In genomic region chr13:110902370-110902769, GRCh38 we compare ENCODE assay signal across 25 cellular contexts.
"Had no signal": no experiment of that assay in that cellular context is flagged by ENCODE, and none has a peak within 500 bp of the region (broad histone marks: within the 10 kb centered on the region; RNA-seq: fewer than 3 reads in every experiment).

No MANE protein-coding gene starts in this region.

- H3K4me3 ChIP-seq: body of pancreas, MG63, SK-N-MC had no signal

- FAIRE-seq: bronchial epithelial cell had no signal

- ATAC-seq: activated CD4-positive, CD25-positive, alpha-beta regulatory T cell treated with anti-CD3 and anti-CD28 coated beads, Interleukin-2, amount 50 U/mL, for 24 hours; activated CD8-positive, alpha-beta memory T cell treated with anti-CD3 and anti-CD28 coated beads, Interleukin-2, amount 10 ng/mL, durations not matched to agents 7 days and 5 days; body of pancreas; Panc1; Right ventricle myocardium inferior had no signal

- H3K9me3 ChIP-seq: body of pancreas, MG63 had no signal

- H3K27me3 ChIP-seq: body of pancreas, MG63 had no signal

- H3K27ac Mint-ChIP-seq: activated CD8-positive, alpha-beta memory T cell treated with anti-CD3 and anti-CD28 coated beads, Interleukin-2, amount 10 ng/mL, durations not matched to agents 7 days and 5 days; activated naive CD4-positive, alpha-beta T cell treated with anti-CD3 and anti-CD28 coated beads, Interleukin-2, amount 50 U/mL, for 24 hours; activated T-helper 1 cell treated with anti-CD3 and anti-CD28 coated beads, Interleukin-12 subunit alpha, Interleukin-12 subunit beta, Interleukin-2, Interleukin-4 antibody, amounts not matched to agents 30 ng/mL and 10 ng/mL and 1 ng/mL, durations not matched to agents 14 hours and 24 hours and 36 hours had no signal

- H3K27me3 Mint-ChIP-seq: activated CD8-positive, alpha-beta memory T cell treated with anti-CD3 and anti-CD28 coated beads, Interleukin-2, amount 10 ng/mL, durations not matched to agents 7 days and 5 days; activated naive CD4-positive, alpha-beta T cell treated with anti-CD3 and anti-CD28 coated beads, Interleukin-2, amount 50 U/mL, for 24 hours; activated T-cell treated with anti-CD3 and anti-CD28 coated beads, Interleukin-2, amount 50 U/mL, for 24 hours had no signal

- H3K27ac ChIP-seq: body of pancreas, SK-N-MC had no signal

- H3K9me3 Mint-ChIP-seq: activated naive CD4-positive, alpha-beta T cell treated with anti-CD3 and anti-CD28 coated beads, Interleukin-2, amount 50 U/mL, for 24 hours; activated T-cell treated with anti-CD3 and anti-CD28 coated beads, Interleukin-2, amount 50 U/mL, for 24 hours; activated T-helper 1 cell treated with anti-CD3 and anti-CD28 coated beads, Interleukin-12 subunit alpha, Interleukin-12 subunit beta, Interleukin-2, Interleukin-4 antibody, amounts not matched to agents 30 ng/mL and 10 ng/mL and 1 ng/mL, durations not matched to agents 14 hours and 24 hours and 36 hours had no signal

- DNase-seq: activated CD4-positive, alpha-beta T cell treated with anti-CD3 and anti-CD28 coated beads for 4 hours; activated CD8-positive, alpha-beta memory T cell treated with anti-CD3 and anti-CD28 coated beads, Interleukin-2, amount 10 ng/mL, durations not matched to agents 7 days and 5 days; activated effector memory CD4-positive, alpha-beta T cell treated with Interleukin-2 at 50 U/mL for 16 hours; activated naive CD4-positive, alpha-beta T cell; activated T-cell treated with anti-CD3 and anti-CD28 coated beads, Interleukin-2, amount 50 U/mL, for 24 hours; aorta; body of pancreas; central memory CD4-positive, alpha-beta T cell; MG63; NCI-H1105 treated with DMSO at 0.1 percent for 48 hours; NCI-H146; NCI-H1930; NCI-H2171 treated with DMSO at 0.1 percent for 48 hours; NCI-H226; NCI-H526 treated with DMSO at 0.1 percent for 48 hours; NCI-H82; RPMI8226; SW 1271 had no signal

- H3K4me3 Mint-ChIP-seq: activated CD8-positive, alpha-beta memory T cell treated with anti-CD3 and anti-CD28 coated beads, Interleukin-2, amount 10 ng/mL, durations not matched to agents 7 days and 5 days; activated naive CD4-positive, alpha-beta T cell treated with anti-CD3 and anti-CD28 coated beads, Interleukin-2, amount 50 U/mL, for 24 hours; activated T-cell treated with anti-CD3 and anti-CD28 coated beads, Interleukin-2, amount 50 U/mL, for 24 hours; activated T-helper 1 cell treated with anti-CD3 and anti-CD28 coated beads, Interleukin-12 subunit alpha, Interleukin-12 subunit beta, Interleukin-2, Interleukin-4 antibody, amounts not matched to agents 30 ng/mL and 10 ng/mL and 1 ng/mL, durations not matched to agents 14 hours and 24 hours and 36 hours had no signal
